In genomic region chr4:43682551-43682950, GRCh38 we compare ENCODE assay signal across 19 cellular contexts.
DNase-seq lines count a peak whose midpoint lies in the region; ATAC-seq and TF ChIP-seq lines count a peak whose summit lies in the region.
"Had no signal": no experiment of that assay in that cellular context is flagged by ENCODE, and none has a peak within 500 bp of the region (broad histone marks: within the 10 kb centered on the region; RNA-seq: fewer than 3 reads in every experiment).

No MANE protein-coding gene starts in this region.

- no peak overlapping the region for H3K27ac ChIP-seq in SU-DHL-6 (ENCODE audit: low read depth, low read length)
- H3K27ac ChIP-seq: 22Rv1, BLaER1, HL-60 had no signal

- TF ChIP-seq CTCF in SU-DHL-6 (IDR thresholded peaks at IDR 0.05; ENCODE audit: insufficient read depth, low read length, poor library complexity, severe bottlenecking) = no peak
- no peak for TF ChIP-seq CTCF in epithelial cell of esophagus (IDR thresholded peaks at IDR 0.05; ENCODE audit: insufficient read depth, low read depth, low read length, missing control alignments)

- H3K9me2 ChIP-seq in SU-DHL-6 (replicated peaks; ENCODE audit: insufficient read depth, low read length) = no peaks in the 10 kb centered on the region

- H3K79me2 ChIP-seq in SU-DHL-6 (ENCODE audit: insufficient read depth, low read length) = no peaks in the 10 kb centered on the region

- H3F3A ChIP-seq in SU-DHL-6 (ENCODE audit: insufficient read depth) = no peaks in the 10 kb centered on the region

- ATAC-seq in HG03159 (IDR thresholded peaks at IDR 0.05; ENCODE audit: unreplicated experiment) (no peak), GM18520 (IDR thresholded peaks at IDR 0.05; ENCODE audit: unreplicated experiment) (no peak)

- peak overlapping the region; percentile 37 for H2AFZ ChIP-seq in SU-DHL-6 (ENCODE audit: low read depth, low read length, severe bottlenecking)

- no peaks in the 10 kb centered on the region for H3K36me3 ChIP-seq in SU-DHL-6 (ENCODE audit: low read length)
- H3K36me3 ChIP-seq: BLaER1 had no signal

- H3K4me2 ChIP-seq in SU-DHL-6 (ENCODE audit: low read depth, low read length, poor library complexity, severe bottlenecking) = no peak overlapping the region
- H3K4me2 ChIP-seq: BLaER1 had no signal

- H3K9me3 ChIP-seq in SU-DHL-6 (ENCODE audit: insufficient read depth, low read length) = no peaks in the 10 kb centered on the region; the same call in 1 of the 2 replicates
- H3K9me3 ChIP-seq: BLaER1, Caco-2 had no signal

- no peaks in the 10 kb centered on the region for H3K27me3 ChIP-seq in SU-DHL-6 (ENCODE audit: low read length)
- H3K27me3 ChIP-seq: BLaER1 had no signal

- H3K9ac ChIP-seq in SU-DHL-6 (ENCODE audit: low read length) = no peak overlapping the region
- H3K9ac ChIP-seq: BLaER1 had no signal

- peak; percentile 31 for DNase-seq in DMS53 (lab: John Stamatoyannopoulos, UW)
- DNase-seq in DMS53 treated with DMSO at 0.1 percent for 48 hours (lab: John Stamatoyannopoulos, UW; ENCODE audit: unreplicated experiment) = no peak
- DNase-seq in HT1080 (ENCODE audit: low read depth) = peak; percentile 66
- peak; percentile 12 for DNase-seq in epithelial cell of esophagus (ENCODE audit: low read depth)
- DNase-seq in OCI-M1 (lab: John Stamatoyannopoulos, UW) = no peak
- DNase-seq: AML-193; Caco-2; CD8-positive, alpha-beta memory T cell; DMS79; GDM1; HCEC 1CT; HFFc6; IMR-90 had no signal

- H3K4me3 ChIP-seq in SU-DHL-6 (ENCODE audit: insufficient read depth, low read length, poor library complexity, severe bottlenecking) (no peak overlapping the region), epithelial cell of esophagus (ENCODE audit: low read length) (no peak overlapping the region)
- H3K4me3 ChIP-seq: BLaER1 had no signal

- H4K20me1 ChIP-seq in SU-DHL-6 (ENCODE audit: low read depth, low read length) = no peaks in the 10 kb centered on the region
- H4K20me1 ChIP-seq: BLaER1 had no signal

Comparison
In these comparisons a context has a peak if more than half of its experiments do, and no peak if none do; other contexts are left out.
1. DNase-seq: peak in DMS53 (single experiment), HT1080 (single experiment) and epithelial cell of esophagus (single experiment); none in DMS53 treated with DMSO at 0.1 percent for 48 hours (single experiment) and OCI-M1 (single experiment).